In genomic region chr3:193593666-193594025, GRCh38 we compare ENCODE assay signal across 8 cellular contexts. TPM values are rescaled to one million over a fixed set of nuclear protein-coding genes. Genes with fewer than 3 reads are reported as not detected.
DNase-seq lines count a peak whose midpoint lies in the region; ATAC-seq and TF ChIP-seq lines count a peak whose summit lies in the region.

No MANE protein-coding gene starts in this region.

- CTCF ChIA-PET in activated naive CD4-positive, alpha-beta T cell treated with anti-CD3 and anti-CD28 coated beads, Interleukin-2, amount 10 ng/mL, durations not matched to agents 7 days and 5 days (lab: Charles Lee): no interaction called here

- H3K27ac ChIP-seq in OCI-LY1 (ENCODE audit: low read depth, low read length, poor library complexity, severe bottlenecking): peak overlapping the region; percentile 39
- peak overlapping the region; percentile 93 for H3K27ac ChIP-seq in cardiac muscle cell
- peak overlapping the region; percentile 80 for H3K27ac ChIP-seq in rectal smooth muscle tissue (ENCODE audit: low read depth, low read length)

- H3K4me3 Mint-ChIP-seq in activated naive CD4-positive, alpha-beta T cell treated with anti-CD3 and anti-CD28 coated beads, Interleukin-2, amount 10 ng/mL, durations not matched to agents 7 days and 5 days: peak overlapping the region; percentile 89

- H3K9me3 ChIP-seq in OCI-LY1 (ENCODE audit: low read length) (no peaks in the 10 kb centered on the region), cardiac muscle cell (ENCODE audit: low read depth) (no peaks in the 10 kb centered on the region)

- no peaks in the 10 kb centered on the region for H3K27me3 Mint-ChIP-seq in activated naive CD4-positive, alpha-beta T cell treated with anti-CD3 and anti-CD28 coated beads, Interleukin-2, amount 10 ng/mL, durations not matched to agents 7 days and 5 days

- H3K9me2 ChIP-seq in OCI-LY1 (ENCODE audit: low read depth, low read length): no peaks in the 10 kb centered on the region

- peak overlapping the region; percentile 84 for H3K9ac ChIP-seq in OCI-LY1 (ENCODE audit: low read length)
- H3K9ac ChIP-seq in rectal smooth muscle tissue (ENCODE audit: low read length): peak overlapping the region; percentile 77

- H3K4me2 ChIP-seq in OCI-LY1 (ENCODE audit: low read length): peak overlapping the region; percentile 88

- DNase-seq in GM13977 (ENCODE audit: low spot score): peak; percentile 50
- peak; percentile 44 for DNase-seq in activated naive CD4-positive, alpha-beta T cell treated with anti-CD3 and anti-CD28 coated beads, Interleukin-2, amount 10 ng/mL, durations not matched to agents 7 days and 5 days
- DNase-seq in cardiac muscle cell (ENCODE audit: low read depth in 1 of 2, low spot score in 1 of 2): peak; percentile 13 to 25
- DNase-seq in 8988T: no peak

- H3F3A ChIP-seq in OCI-LY1 (ENCODE audit: insufficient read depth, low read length): no peaks in the 10 kb centered on the region

- H2AFZ ChIP-seq in OCI-LY1 (ENCODE audit: low read length): no peak overlapping the region

- H3K4me3 ChIP-seq in OCI-LY1 (ENCODE audit: low read depth, low read length, poor library complexity, severe bottlenecking) (peak overlapping the region; percentile 77), cardiac muscle cell (peak overlapping the region; percentile 70), rectal smooth muscle tissue (ENCODE audit: low read length) (peak overlapping the region; percentile 79)

- TF ChIP-seq CTCF in GM13977 (IDR thresholded peaks at IDR 0.05; ENCODE audit: extremely low read depth, insufficient read depth, missing control alignments): no peak
- no peak for TF ChIP-seq CTCF in OCI-LY1 (IDR thresholded peaks at IDR 0.05; ENCODE audit: low read length)
- no peak for TF ChIP-seq CTCF in cardiac muscle cell (IDR thresholded peaks at IDR 0.05; ENCODE audit: low read depth, low read length)

- H3K4me1 ChIP-seq in OCI-LY1 (ENCODE audit: insufficient read depth, low read length, severe bottlenecking) (peaks cover 30% of the 10 kb centered on the region), cardiac muscle cell (ENCODE audit: low read depth) (peaks cover 18% of the 10 kb centered on the region), rectal smooth muscle tissue (ENCODE audit: control insufficient read depth, insufficient read depth, low read length) (no peaks in the 10 kb centered on the region)

- peaks cover 48% of the 10 kb centered on the region for H3K4me1 Mint-ChIP-seq in activated naive CD4-positive, alpha-beta T cell treated with anti-CD3 and anti-CD28 coated beads, Interleukin-2, amount 10 ng/mL, durations not matched to agents 7 days and 5 days

- no peaks in the 10 kb centered on the region for H4K20me1 ChIP-seq in OCI-LY1 (ENCODE audit: insufficient read depth, low read length)

- no peaks in the 10 kb centered on the region for H3K9me3 Mint-ChIP-seq in activated naive CD4-positive, alpha-beta T cell treated with anti-CD3 and anti-CD28 coated beads, Interleukin-2, amount 10 ng/mL, durations not matched to agents 7 days and 5 days

- H3K79me2 ChIP-seq in OCI-LY1 (ENCODE audit: insufficient read depth, low read length): peaks cover 47% of the 10 kb centered on the region

- peaks cover 23% of the 10 kb centered on the region for H3K36me3 Mint-ChIP-seq in activated naive CD4-positive, alpha-beta T cell treated with anti-CD3 and anti-CD28 coated beads, Interleukin-2, amount 10 ng/mL, durations not matched to agents 7 days and 5 days

- H3K36me3 ChIP-seq in OCI-LY1 (ENCODE audit: insufficient read depth, low read length): peaks cover 20% of the 10 kb centered on the region
- H3K36me3 ChIP-seq in cardiac muscle cell: no peaks in the 10 kb centered on the region
- no peaks in the 10 kb centered on the region for H3K36me3 ChIP-seq in rectal smooth muscle tissue (ENCODE audit: control insufficient read depth, insufficient read depth, low read length)

- H3K27me3 ChIP-seq in OCI-LY1 (ENCODE audit: insufficient read depth, low read length) (no peaks in the 10 kb centered on the region), cardiac muscle cell (no peaks in the 10 kb centered on the region), rectal smooth muscle tissue (ENCODE audit: control insufficient read depth, insufficient read depth, low read length) (no peaks in the 10 kb centered on the region)

- peak overlapping the region; percentile 93 for H3K27ac Mint-ChIP-seq in activated naive CD4-positive, alpha-beta T cell treated with anti-CD3 and anti-CD28 coated beads, Interleukin-2, amount 10 ng/mL, durations not matched to agents 7 days and 5 days

- in situ Hi-C loops in GM13977 (cut with MboI; ENCODE audit: low pct_unique_long_range_greater_than_20kb, low sequenced_read_pairs, unreplicated experiment): no loop called here

- ATAC-seq in HG02938 (IDR thresholded peaks at IDR 0.05; ENCODE audit: unreplicated experiment): peak; percentile 36
- no peak for ATAC-seq in GM21390 (IDR thresholded peaks at IDR 0.05; ENCODE audit: unreplicated experiment)

RNA-seq across cellular contexts. Expression of gene OPA1, which starts 0.6 kb away (rescaled TPM):
- 52.0 and 54.4 TPM in 2 replicates for total RNA-seq in cardiac muscle cell
- polyA plus RNA-seq in cardiac muscle cell: 26.6 and 39.0 TPM in 2 replicates

RNA-seq across cellular contexts. Expression of gene ATP13A4, which starts 39.0 kb away (rescaled TPM):
- 0.53 and 3.0 TPM in 2 replicates for total RNA-seq in cardiac muscle cell
- 1.0 TPM in 1 of 2 replicates, not detected in the other for polyA plus RNA-seq in cardiac muscle cell

Comparison
In these comparisons a context has a peak if more than half of its experiments do, and no peak if none do; other contexts are left out.
1. H3K27ac ChIP-seq: peak in every context shown above with its lines; median percentile 93 in cardiac muscle cell; 80 in rectal smooth muscle tissue; 39 in OCI-LY1.